ENCODE assay signal across 20 cellular contexts in genomic region chr16:87578531-87578930, GRCh38. TPM values are rescaled to one million over a fixed set of nuclear protein-coding genes. Genes with fewer than 3 reads are reported as not detected.
DNase-seq lines count a peak whose midpoint lies in the region; ATAC-seq and TF ChIP-seq lines count a peak whose summit lies in the region.
"Had no signal": no experiment of that assay in that cellular context is flagged by ENCODE, and none has a peak within 500 bp of the region (broad histone marks: within the 10 kb centered on the region; RNA-seq: fewer than 3 reads in every experiment).

No MANE protein-coding gene starts in this region.

- intact Hi-C loops in IMR-90 (cut with micrococcal nuclease) (no loop called here), aorta (cut with DNase I) (no loop called here)

- no peaks in the 10 kb centered on the region for H4K20me1 ChIP-seq in H9 (ENCODE audit: control insufficient read depth, insufficient read depth, insufficient read length)
- H4K20me1 ChIP-seq in IMR-90 (ENCODE audit: insufficient read depth, low read length) = no peaks in the 10 kb centered on the region
- no peaks in the 10 kb centered on the region for H4K20me1 ChIP-seq in osteoblast (ENCODE audit: insufficient read depth, low read length)
- H4K20me1 ChIP-seq: BLaER1 had no signal

- H3K79me1 ChIP-seq in H9 (ENCODE audit: insufficient read depth, low read depth, low read length, poor library complexity, severe bottlenecking) (no peaks in the 10 kb centered on the region), IMR-90 (ENCODE audit: low read depth in 1 of 2, low read length in 2 of 2) (no peaks in the 10 kb centered on the region)

- no peak overlapping the region for H2AK9ac ChIP-seq in IMR-90 (replicated peaks; ENCODE audit: low read depth, low read length, poor library complexity)

- no peak overlapping the region for H2BK5ac ChIP-seq in H9 (ENCODE audit: insufficient read length, low read length)
- H2BK5ac ChIP-seq in IMR-90 (ENCODE audit: low read depth, low read length, poor library complexity, severe bottlenecking) = no peak overlapping the region

- H4K8ac ChIP-seq in H9 (replicated peaks; ENCODE audit: insufficient read length, low read depth, low read length) (no peak overlapping the region), IMR-90 (ENCODE audit: low read depth in 2 of 2, low read length in 2 of 2) (no peak overlapping the region)

- POLR2A ChIA-PET in IMR-90 (lab: Charles Lee; ENCODE audit: unreplicated experiment) = no interaction called here

- no peak overlapping the region for H3K4me3 ChIP-seq in IMR-90 (ENCODE audit: insufficient read depth, low read depth, low read length)
- no peak overlapping the region for H3K4me3 ChIP-seq in osteoblast (ENCODE audit: insufficient read depth, low read length)
- no peak overlapping the region for H3K4me3 ChIP-seq in aorta (ENCODE audit: low read length in 2 of 2)
- H3K4me3 ChIP-seq: BLaER1 had no signal

- H3K9me3 Mint-ChIP-seq in H9 = no peaks in the 10 kb centered on the region; a peak in 1 of 5 replicates
- H3K9me3 Mint-ChIP-seq in stimulated activated effector memory CD8-positive, alpha-beta T cell treated with anti-CD3 and anti-CD28 coated beads, Interleukin-12 subunit alpha, Interleukin-12 subunit beta, amount 100 ng/mL, for 72 hours = no peaks in the 10 kb centered on the region
- H3K9me3 Mint-ChIP-seq: CD4-positive, alpha-beta memory T cell; CD8-positive, alpha-beta memory T cell had no signal

- no peak overlapping the region for H4K91ac ChIP-seq in H9 (ENCODE audit: insufficient read length, low read depth, low read length)
- H4K91ac ChIP-seq in IMR-90 (ENCODE audit: insufficient read depth, low read depth, low read length) = no peak overlapping the region; the same call in 1 of the 2 replicates

- no peak overlapping the region for H3K9ac ChIP-seq in H9 (ENCODE audit: extremely low read depth, insufficient read length, low read length)
- no peak overlapping the region for H3K9ac ChIP-seq in IMR-90 (ENCODE audit: low read depth, low read length)
- H3K9ac ChIP-seq: BLaER1 had no signal

- ATAC-seq in IMR-90 (ENCODE audit: low read depth) (no peak), aorta (ENCODE audit: low FRiP score) (no peak)
- no peak for ATAC-seq in stimulated activated effector memory CD8-positive, alpha-beta T cell treated with anti-CD3 and anti-CD28 coated beads, Interleukin-12 subunit alpha, Interleukin-12 subunit beta, amount 100 ng/mL, for 72 hours

- no peaks in the 10 kb centered on the region for H3K23me2 ChIP-seq in H9 (ENCODE audit: insufficient read length, low read depth, low read length, poor library complexity, severe bottlenecking)

- H3K9me3 ChIP-seq in H9 (ENCODE audit: control insufficient read depth, low read depth, low read length) (no peaks in the 10 kb centered on the region), IMR-90 (ENCODE audit: control insufficient read depth, insufficient read depth, low read length) (no peaks in the 10 kb centered on the region), osteoblast (ENCODE audit: low read depth, low read length) (no peaks in the 10 kb centered on the region), aorta (ENCODE audit: control insufficient read depth, low read length) (no peaks in the 10 kb centered on the region)
- H3K9me3 ChIP-seq: BE2C, BLaER1 had no signal

- H3K4me1 ChIP-seq in H9 (ENCODE audit: insufficient read depth, low read length) (peaks cover 3% of the 10 kb centered on the region; the same call in 1 of the 2 replicates), IMR-90 (ENCODE audit: control insufficient read depth, insufficient read depth, low read length) (peaks cover 17% of the 10 kb centered on the region), osteoblast (ENCODE audit: insufficient read depth, low read length) (peaks cover 29% of the 10 kb centered on the region), aorta (ENCODE audit: control insufficient read depth in 1 of 2, insufficient read depth in 2 of 2, low read length in 2 of 2) (no peaks in the 10 kb centered on the region)
- H3K4me1 ChIP-seq: BLaER1 had no signal

- H3K23ac ChIP-seq in H9 (ENCODE audit: insufficient read length, low read depth, low read length) (no peak overlapping the region), IMR-90 (ENCODE audit: low read depth, low read length) (no peak overlapping the region)

- no peaks in the 10 kb centered on the region for H3K27me3 ChIP-seq in H9 (ENCODE audit: insufficient read depth, low read length)
- H3K27me3 ChIP-seq in IMR-90 (ENCODE audit: control insufficient read depth, insufficient read depth, low read length) = peaks cover 10% of the 10 kb centered on the region; the same call in 1 of the 2 replicates
- H3K27me3 ChIP-seq in osteoblast (ENCODE audit: insufficient read depth, low read length) = no peaks in the 10 kb centered on the region
- H3K27me3 ChIP-seq in aorta (ENCODE audit: control insufficient read depth in 1 of 2, insufficient read depth in 2 of 2, low read length in 1 of 2) = no peaks in the 10 kb centered on the region
- H3K27me3 ChIP-seq: BE2C, BLaER1 had no signal

- no peak overlapping the region for H2BK120ac ChIP-seq in H9 (ENCODE audit: low read depth, low read length, poor library complexity, severe bottlenecking)
- H2BK120ac ChIP-seq in IMR-90 (ENCODE audit: low read depth, low read length) = no peak overlapping the region

- no peak overlapping the region for H3K56ac ChIP-seq in H9 (ENCODE audit: insufficient read length, low read depth, low read length)
- H3K56ac ChIP-seq in IMR-90 (ENCODE audit: extremely low read depth, insufficient read depth, low read length) = no peak overlapping the region

- no peaks in the 10 kb centered on the region for H3K36me3 Mint-ChIP-seq in H9 (ENCODE audit: insufficient read depth in 1 of 3, low read depth in 3 of 3)
- no peaks in the 10 kb centered on the region for H3K36me3 Mint-ChIP-seq in stimulated activated effector memory CD8-positive, alpha-beta T cell treated with anti-CD3 and anti-CD28 coated beads, Interleukin-12 subunit alpha, Interleukin-12 subunit beta, amount 100 ng/mL, for 72 hours
- H3K36me3 Mint-ChIP-seq: CD14-positive monocyte; CD4-positive, alpha-beta memory T cell; CD4-positive, CD25-positive, alpha-beta regulatory T cell; CD8-positive, alpha-beta memory T cell had no signal

- H3K4ac ChIP-seq in H9 (ENCODE audit: low read depth, low read length) (no peak overlapping the region), IMR-90 (ENCODE audit: low read depth, low read length) (no peak overlapping the region)

- no peak for TF ChIP-seq CTCF in H9 (conservative IDR thresholded peaks at IDR 0.05)
- no peak for TF ChIP-seq CTCF in IMR-90 (conservative IDR thresholded peaks at IDR 0.05; ENCODE audit: low read depth, low read length)
- TF ChIP-seq CTCF in osteoblast (IDR thresholded peaks at IDR 0.05; ENCODE audit: extremely low read depth, low read depth, low read length) = no peak

- H2AK5ac ChIP-seq in H9 (ENCODE audit: insufficient read length, low read length) (no peak overlapping the region), IMR-90 (ENCODE audit: low read depth, low read length) (0 out of 2 replicates have a peak overlapping the region, but pooled peaks have one; percentile 28)

- TF ChIP-seq POLR2A in IMR-90 (IDR thresholded peaks at IDR 0.05; ENCODE audit: low read depth, low read length) = no peak

- H2AFZ ChIP-seq in H9 (ENCODE audit: low read length) (no peak overlapping the region), IMR-90 (replicated peaks; ENCODE audit: low read length, poor library complexity) (no peak overlapping the region), osteoblast (ENCODE audit: low read length) (no peak overlapping the region)

- H3K4me2 ChIP-seq in H9 (ENCODE audit: insufficient read depth, insufficient read length, low read length) = no peak overlapping the region
- H3K4me2 ChIP-seq in IMR-90 (ENCODE audit: low read depth, low read length) = no peak overlapping the region
- H3K4me2 ChIP-seq in osteoblast (ENCODE audit: insufficient read depth, low read length) = no peak overlapping the region
- H3K4me2 ChIP-seq: BLaER1 had no signal

- H2BK15ac ChIP-seq in H9 (ENCODE audit: low read depth, low read length) (no peak overlapping the region), IMR-90 (ENCODE audit: low read depth, low read length) (no peak overlapping the region; the same call in 2 of the 3 replicates)

- dilution Hi-C loops in IMR-90 (cut with HindIII; ENCODE audit: low sequenced_read_pairs, unreplicated experiment) = no loop called here

- H3K27me3 Mint-ChIP-seq in H9 (ENCODE audit: low read depth) = no peaks in the 10 kb centered on the region; the same call in none of the 2 replicates

- no peak overlapping the region for H3T11ph ChIP-seq in H9 (ENCODE audit: low read length)

- no peak for TF ChIP-seq RAD21 in IMR-90 (IDR thresholded peaks at IDR 0.05; ENCODE audit: low read length)

- H3K18ac ChIP-seq in H9 (ENCODE audit: insufficient read length, low read depth, low read length) (no peak overlapping the region), IMR-90 (ENCODE audit: low read depth, low read length) (no peak overlapping the region)

- no peaks in the 10 kb centered on the region for H3K36me3 ChIP-seq in IMR-90 (ENCODE audit: control insufficient read depth, insufficient read depth, low read length)
- no peaks in the 10 kb centered on the region for H3K36me3 ChIP-seq in osteoblast (ENCODE audit: insufficient read depth, low read length)
- no peaks in the 10 kb centered on the region for H3K36me3 ChIP-seq in aorta (ENCODE audit: control insufficient read depth in 1 of 2, insufficient read depth in 2 of 2, low read length in 1 of 2)
- H3K36me3 ChIP-seq: BE2C, BLaER1 had no signal

- no peak overlapping the region for H2BK20ac ChIP-seq in H9 (ENCODE audit: low read depth, low read length, poor library complexity, severe bottlenecking)
- H2BK20ac ChIP-seq in IMR-90 (ENCODE audit: low read depth, low read length) = no peak overlapping the region

- WGBS in H9 (ENCODE audit: extremely low coverage, insufficient read length, low lambda C conversion rate) = no CpG with 5 or more reads among the region's 9 CpGs
- no CpG with 5 or more reads among the region's 9 CpGs for WGBS in IMR-90 (ENCODE audit: extremely low coverage in 2 of 2, insufficient read length in 1 of 2), 2 experiments
- 93% methylated on average over 8 to 9 of the region's 9 CpGs for WGBS in aorta, 2 donors

- no peak overlapping the region for H3K4me3 Mint-ChIP-seq in H9
- no peak overlapping the region for H3K4me3 Mint-ChIP-seq in stimulated activated effector memory CD8-positive, alpha-beta T cell treated with anti-CD3 and anti-CD28 coated beads, Interleukin-12 subunit alpha, Interleukin-12 subunit beta, amount 100 ng/mL, for 72 hours
- H3K4me3 Mint-ChIP-seq: CD14-positive monocyte; CD4-positive, CD25-positive, alpha-beta regulatory T cell; CD8-positive, alpha-beta memory T cell had no signal

- H4K5ac ChIP-seq in H9 (ENCODE audit: insufficient read length, low read depth, low read length) = no peak overlapping the region
- no peak overlapping the region for H4K5ac ChIP-seq in IMR-90 (ENCODE audit: low read depth, low read length)

- no peak overlapping the region for H2BK12ac ChIP-seq in H9 (ENCODE audit: insufficient read length, low read depth, low read length)

- H3K27ac ChIP-seq in H9 (ENCODE audit: insufficient read length, low read depth, low read length) (no peak overlapping the region), IMR-90 (ENCODE audit: insufficient read depth, low read length) (no peak overlapping the region), osteoblast (ENCODE audit: low read depth, low read length) (no peak overlapping the region), aorta (ENCODE audit: low read depth in 1 of 2, low read length in 2 of 2) (no peak overlapping the region)
- H3K27ac ChIP-seq: BLaER1 had no signal

- H3K9me1 ChIP-seq in IMR-90 (ENCODE audit: insufficient read depth, low read length) = peaks cover 12% of the 10 kb centered on the region

- DNase-seq in H9 (no peak), IMR-90 (no peak), osteoblast (ENCODE audit: insufficient read length, low spot score, missing footprints) (peak; percentile 65), aorta (peak; percentile 9 to 50), DMS114 treated with DMSO at 0.1 percent for 48 hours (lab: John Stamatoyannopoulos, UW; ENCODE audit: unreplicated experiment) (no peak), NCI-H774 (lab: John Stamatoyannopoulos, UW) (no peak)
- DNase-seq in stimulated activated effector memory CD8-positive, alpha-beta T cell treated with anti-CD3 and anti-CD28 coated beads, Interleukin-12 subunit alpha, Interleukin-12 subunit beta, amount 100 ng/mL, for 72 hours (ENCODE audit: low spot score in 2 of 2) = no peak
- DNase-seq: 8988T; ACHN; BE2C; C1 segment of cervical spinal cord; CD4-positive, alpha-beta memory T cell; CD4-positive, CD25-positive, alpha-beta regulatory T cell; CD8-positive, alpha-beta memory T cell; COR-L47; DMS 273 treated with DMSO at 0.1 percent for 48 hours; DMS79 treated with DMSO at 0.1 percent for 48 hours; GF-D8 had no signal

- no peaks in the 10 kb centered on the region for H3K79me2 ChIP-seq in H9 (ENCODE audit: insufficient read depth, low read length)
- no peaks in the 10 kb centered on the region for H3K79me2 ChIP-seq in osteoblast (ENCODE audit: insufficient read depth, low read length)

- H3K27ac Mint-ChIP-seq in H9 = peak overlapping the region in 2 of 3 experiments; percentile 21 to 54; a peak in 3 of 7 replicates
- H3K27ac Mint-ChIP-seq in stimulated activated effector memory CD8-positive, alpha-beta T cell treated with anti-CD3 and anti-CD28 coated beads, Interleukin-12 subunit alpha, Interleukin-12 subunit beta, amount 100 ng/mL, for 72 hours = no peak overlapping the region
- H3K27ac Mint-ChIP-seq: CD14-positive monocyte; CD4-positive, alpha-beta memory T cell had no signal

- H3K14ac ChIP-seq in H9 (ENCODE audit: insufficient read depth, low read length) (no peak overlapping the region; the same call in 1 of the 2 replicates), IMR-90 (replicated peaks; ENCODE audit: low read depth, low read length) (no peak overlapping the region)

- CTCF ChIA-PET in IMR-90 (lab: Yijun Ruan, JAX) = no interaction called here

- BruUV-seq in IMR-90 (replicated peaks; lab: Mats Ljungman, UMichigan) = no TSS peak

- H3K4me1 Mint-ChIP-seq in H9 = peaks cover 31 to 44% of the 10 kb centered on the region in 2 experiments
- no peaks in the 10 kb centered on the region for H3K4me1 Mint-ChIP-seq in stimulated activated effector memory CD8-positive, alpha-beta T cell treated with anti-CD3 and anti-CD28 coated beads, Interleukin-12 subunit alpha, Interleukin-12 subunit beta, amount 100 ng/mL, for 72 hours
- H3K4me1 Mint-ChIP-seq: CD14-positive monocyte; CD4-positive, alpha-beta memory T cell; CD4-positive, CD25-positive, alpha-beta regulatory T cell; CD8-positive, alpha-beta memory T cell had no signal

- in situ Hi-C loops in IMR-90 (cut with MboI; ENCODE audit: low sequenced_read_pairs) = loop anchor here (10.0 kb wide), 1 partner anchor 154 kb away; no protein-coding TSS in a partner anchor

RNA-seq across cellular contexts. Expression of gene JPH3, which starts 23.8 kb away (rescaled TPM):
- total RNA-seq in H9 (2021) (30.3 and 32.7 TPM in 2 replicates), IMR-90 (2012; rRNA removed) (under 0.01 TPM in 1 of 2 replicates, not detected in the other), osteoblast (under 0.01 TPM in 1 of 2 replicates, not detected in the other), aorta (under 1 TPM; 0.21 to 0.26 TPM)
- polyA plus RNA-seq in IMR-90 (2012; rRNA removed) (0.01 and 0.03 TPM in 2 replicates), aorta (not detected)
- 0.05 and 0.06 TPM in 2 replicates for polyA plus RNA-seq in IMR-90 (2012; cell fraction: cytosol; rRNA removed)
- 0.02 and 0.05 TPM in 2 replicates for polyA plus RNA-seq in IMR-90 (2012; cell fraction: nucleus; rRNA removed; ENCODE audit: low replicate concordance)
- total RNA-seq: CD4-positive, CD25-positive, alpha-beta regulatory T cell; CD8-positive, alpha-beta memory T cell had no signal
- polyA plus RNA-seq: CD14-positive monocyte; CD4-positive, alpha-beta memory T cell; CD4-positive, CD25-positive, alpha-beta regulatory T cell; CD8-positive, alpha-beta memory T cell had no signal

Comparison
In these comparisons a context has a peak if more than half of its experiments do, and no peak if none do; other contexts are left out.
1. DNase-seq: peak in osteoblast (single experiment) and aorta (2 of 2); none in H9 (single experiment), IMR-90 (single experiment), DMS114 treated with DMSO at 0.1 percent for 48 hours (single experiment), NCI-H774 (single experiment) and stimulated activated effector memory CD8-positive, alpha-beta T cell treated with anti-CD3 and anti-CD28 coated beads, Interleukin-12 subunit alpha, Interleukin-12 subunit beta, amount 100 ng/mL, for 72 hours (0 of 2).
2. RNA of gene JPH3, which starts 23.8 kb away (total RNA-seq): 30.3 to 32.7 TPM in H9; 0.21 to 0.26 TPM in aorta, under 0.01 TPM in IMR-90 and under 0.01 TPM in osteoblast; every median in the first group is over 10 times any median in the second.